18 cellular contexts compared by ENCODE assay signal in the genomic region with DNA sequence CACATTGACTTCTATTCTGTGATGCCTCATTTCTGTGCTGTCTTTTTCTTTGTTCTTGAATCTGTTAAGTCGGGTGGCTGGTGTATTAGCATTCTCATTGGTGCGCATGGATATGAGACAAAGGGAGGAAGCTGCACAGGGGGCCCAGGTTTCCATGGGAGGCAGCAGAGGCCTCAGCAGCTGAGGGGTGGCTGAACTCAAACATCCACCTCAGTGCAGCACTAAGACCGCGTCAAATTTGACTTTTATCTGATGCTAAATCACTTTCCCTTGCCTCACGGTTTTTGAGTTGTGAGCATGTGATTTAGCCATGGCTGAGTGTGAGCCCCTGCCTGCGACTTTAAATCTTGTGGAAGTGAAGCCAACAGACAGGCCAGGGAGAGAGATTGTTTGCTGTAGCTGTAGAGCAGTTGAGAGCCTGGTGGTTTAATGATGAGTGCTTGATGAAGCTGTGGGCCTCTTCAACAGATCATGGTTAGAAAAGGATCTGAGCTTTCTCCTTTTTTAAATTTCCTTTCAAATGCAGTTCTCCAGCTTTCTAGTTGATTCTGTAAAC.
"Had no signal": no experiment of that assay in that cellular context is flagged by ENCODE, and none has a peak within 500 bp of the region (broad histone marks: within the 10 kb centered on the region; RNA-seq: fewer than 3 reads in every experiment).

No MANE protein-coding gene starts in this region.

- H3K27me3 ChIP-seq: stomach, upper lobe of right lung had no signal

- H3K27ac Mint-ChIP-seq: activated naive CD8-positive, alpha-beta T cell treated with anti-CD3 and anti-CD28 coated beads, Interleukin-2, amount 10 ng/mL, durations not matched to agents 7 days and 5 days; naive B cell; T-helper 1 cell treated with Interleukin-12 subunit alpha and Interleukin-12 subunit beta and Interleukin-4 antibody, amounts not matched to agents 30 μg/mL and 1 μg/mL, for 36 hours had no signal

- H3K27me3 Mint-ChIP-seq: naive B cell had no signal

- H3K36me3 ChIP-seq: stomach, upper lobe of right lung had no signal

- H3K27ac ChIP-seq: parathyroid adenoma, stomach, upper lobe of right lung had no signal

- H3K4me1 ChIP-seq: parathyroid adenoma, stomach, upper lobe of right lung had no signal

- H3K36me3 Mint-ChIP-seq: activated naive CD8-positive, alpha-beta T cell treated with anti-CD3 and anti-CD28 coated beads, Interleukin-2, amount 10 ng/mL, durations not matched to agents 7 days and 5 days; naive B cell had no signal

- H3K4me1 Mint-ChIP-seq: activated naive CD8-positive, alpha-beta T cell treated with anti-CD3 and anti-CD28 coated beads, Interleukin-2, amount 10 ng/mL, durations not matched to agents 7 days and 5 days; naive B cell had no signal

- ATAC-seq: activated CD4-positive, CD25-positive, alpha-beta regulatory T cell treated with anti-CD3 and anti-CD28 coated beads, Interleukin-2, amount 50 U/mL, for 24 hours; left ventricle myocardium superior; mucosa of descending colon; sciatic nerve; upper lobe of right lung had no signal

- H3K9me3 ChIP-seq: mucosa of descending colon, stomach, upper lobe of right lung had no signal

- H3K9ac ChIP-seq: parathyroid adenoma had no signal

- DNase-seq: activated CD4-positive, alpha-beta T cell treated with anti-CD3 and anti-CD28 coated beads, Interleukin-2, amount 50 U/mL, for 1 hour; activated naive CD8-positive, alpha-beta T cell treated with anti-CD3 and anti-CD28 coated beads, Interleukin-2, amount 10 ng/mL, durations not matched to agents 7 days and 5 days; amygdala; dermis blood vessel endothelial cell; effector memory CD4-positive, alpha-beta T cell; foreskin fibroblast; hippocampal formation; left ventricle myocardium superior; mucosa of descending colon; naive B cell; stimulated activated CD4-positive, alpha-beta T cell treated with anti-CD3 and anti-CD28 coated beads, Interleukin-4, amount 100 ng/mL, for 1 hour; stomach; upper lobe of right lung had no signal

- H3K4me3 Mint-ChIP-seq: activated naive CD8-positive, alpha-beta T cell treated with anti-CD3 and anti-CD28 coated beads, Interleukin-2, amount 10 ng/mL, durations not matched to agents 7 days and 5 days; naive B cell; T-helper 1 cell treated with Interleukin-12 subunit alpha and Interleukin-12 subunit beta and Interleukin-4 antibody, amounts not matched to agents 30 μg/mL and 1 μg/mL, for 36 hours had no signal

- H3K4me2 ChIP-seq: smooth muscle cell had no signal

- H3K9me3 Mint-ChIP-seq: activated naive CD8-positive, alpha-beta T cell treated with anti-CD3 and anti-CD28 coated beads, Interleukin-2, amount 10 ng/mL, durations not matched to agents 7 days and 5 days; T-helper 1 cell treated with Interleukin-12 subunit alpha and Interleukin-12 subunit beta and Interleukin-4 antibody, amounts not matched to agents 30 μg/mL and 1 μg/mL, for 36 hours had no signal

- H3K4me3 ChIP-seq: mucosa of descending colon, smooth muscle cell, stomach, upper lobe of right lung had no signal

- H2AFZ ChIP-seq: parathyroid adenoma had no signal
